ENCODE assay signal across 16 cellular contexts in the genomic region with DNA sequence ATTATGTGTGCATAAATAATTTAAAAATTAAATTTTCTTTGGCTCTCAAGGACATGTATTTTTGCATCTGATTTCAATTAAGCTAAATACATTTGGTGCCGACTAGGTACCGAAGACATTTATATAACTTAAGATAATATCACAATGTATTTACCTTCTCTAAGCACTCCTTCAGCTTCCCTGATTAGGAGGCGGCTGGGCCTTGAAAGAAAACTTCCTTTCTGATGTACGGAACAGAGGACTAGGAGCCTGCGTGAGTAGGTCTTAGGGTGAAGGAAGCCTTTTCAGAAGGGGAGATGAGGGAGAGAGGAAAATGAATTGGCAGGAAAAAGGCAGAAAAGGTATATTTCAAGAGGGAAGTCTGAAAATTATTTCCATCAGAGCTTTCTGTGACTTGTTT. TPM values are rescaled to one million over a fixed set of nuclear protein-coding genes. Genes with fewer than 3 reads are reported as not detected.
DNase-seq lines count a peak whose midpoint lies in the region; ATAC-seq, FAIRE-seq and TF ChIP-seq lines count a peak whose summit lies in the region.
"Had no signal": no experiment of that assay in that cellular context is flagged by ENCODE, and none has a peak within 500 bp of the region (broad histone marks: within the 10 kb centered on the region; RNA-seq: fewer than 3 reads in every experiment).

No MANE protein-coding gene starts in this region.

- WGBS in small intestine, 3 donors: 59 to 80% (median 74%) methylated on average over 5 of the region's 5 CpGs

- H3K79me2 ChIP-seq in MM.1S (ENCODE audit: low read length): no peaks in the 10 kb centered on the region

- no peak for FAIRE-seq in small intestine (lab: Jason Lieb, UNC)

- H3K9me2 ChIP-seq in MM.1S (replicated peaks; ENCODE audit: insufficient read depth, low read length): no peaks in the 10 kb centered on the region

- TF ChIP-seq CTCF in GM12865 (IDR thresholded peaks at IDR 0.05; ENCODE audit: insufficient read depth, low read depth, low read length, missing control alignments) (no peak), MM.1S (IDR thresholded peaks at IDR 0.05; ENCODE audit: low read length) (no peak), ascending aorta (IDR thresholded peaks at IDR 0.05) (no peak), BE2C (IDR thresholded peaks at IDR 0.05; ENCODE audit: low read depth, low read length) (no peak)

- DNase-seq in GM12865 (ENCODE audit: low read depth) (peak; percentile 22), MM.1S (peak; percentile 35), ascending aorta (ENCODE audit: low spot score in 2 of 2) (peak in 1 of 2 donors; percentile 54), small intestine (no peak), BE2C (no peak), NCI-H345 (lab: John Stamatoyannopoulos, UW) (no peak)
- DNase-seq: activated naive CD4-positive, alpha-beta T cell treated with anti-CD3 and anti-CD28 coated beads for 36 hours; activated T-cell treated with anti-CD3 and anti-CD28 coated beads, Interleukin-2, amount 50 U/mL, for 24 hours; COR-L47; DND-41; effector CD8-positive, alpha-beta T cell; natural killer cell; NCI-H2171; NCI-H748 treated with DMSO at 0.1 percent for 48 hours had no signal

- intact Hi-C loops in ascending aorta (cut with DNase I): loop anchor here (1.0 to 5.0 kb wide), 3 partner anchors 21 to 53 kb away; no protein-coding TSS in a partner anchor

- H3K36me3 ChIP-seq in MM.1S (replicated peaks; ENCODE audit: insufficient read depth, low read length) (no peaks in the 10 kb centered on the region), ascending aorta (no peaks in the 10 kb centered on the region), small intestine (ENCODE audit: control insufficient read depth in 2 of 2, insufficient read depth in 2 of 2, low read length in 2 of 2) (no peaks in the 10 kb centered on the region), BE2C (no peaks in the 10 kb centered on the region)

- H3F3A ChIP-seq in MM.1S (ENCODE audit: insufficient read depth, low read length): peaks cover 43% of the 10 kb centered on the region

- no peak overlapping the region; the same call in 1 of the 2 replicates for H2AFZ ChIP-seq in MM.1S (ENCODE audit: low read length)

- H3K4me1 ChIP-seq in MM.1S (ENCODE audit: low read length) (peaks cover 32% of the 10 kb centered on the region), ascending aorta (peaks cover 0 to 8% of the 10 kb centered on the region in 2 donors), small intestine (ENCODE audit: control insufficient read depth in 2 of 2, insufficient read depth in 1 of 2, low read depth in 1 of 2, low read length in 1 of 2) (no peaks in the 10 kb centered on the region), BE2C (no peaks in the 10 kb centered on the region; the same call in 1 of the 2 replicates)

- H3K9me3 ChIP-seq in MM.1S (replicated peaks; ENCODE audit: insufficient read depth, low read length): no peaks in the 10 kb centered on the region
- H3K9me3 ChIP-seq in ascending aorta: no peaks in the 10 kb centered on the region
- H3K9me3 ChIP-seq in small intestine (ENCODE audit: control insufficient read depth, low read depth): no peaks in the 10 kb centered on the region
- H3K9me3 ChIP-seq in BE2C: no peaks in the 10 kb centered on the region

- H3K9ac ChIP-seq in MM.1S (ENCODE audit: low read length): peak overlapping the region; percentile 76

- H3K27me3 ChIP-seq in MM.1S (replicated peaks; ENCODE audit: insufficient read depth, low read length): no peaks in the 10 kb centered on the region
- no peaks in the 10 kb centered on the region for H3K27me3 ChIP-seq in ascending aorta
- no peaks in the 10 kb centered on the region for H3K27me3 ChIP-seq in small intestine (ENCODE audit: control insufficient read depth in 2 of 2, insufficient read depth in 2 of 2, low read length in 2 of 2)
- H3K27me3 ChIP-seq in BE2C: no peaks in the 10 kb centered on the region

- H3K4me2 ChIP-seq in MM.1S (ENCODE audit: low read depth, low read length): peak overlapping the region; percentile 85

- H3K27ac ChIP-seq in MM.1S (ENCODE audit: low read length) (peak overlapping the region; percentile 92), ascending aorta (peak overlapping the region; percentile 46 to 56), small intestine (ENCODE audit: low read depth in 1 of 2, low read length in 1 of 2) (peak overlapping the region; percentile 41 to 74)

- ATAC-seq in HG03175 (IDR thresholded peaks at IDR 0.05; ENCODE audit: unreplicated experiment) (no peak), HG02588 (IDR thresholded peaks at IDR 0.05; ENCODE audit: unreplicated experiment) (no peak)
- ATAC-seq: natural killer cell had no signal

- H4K20me1 ChIP-seq in MM.1S (ENCODE audit: insufficient read depth, low read length): no peaks in the 10 kb centered on the region

- peak overlapping the region; percentile 24; the same call in 1 of the 2 replicates for H3K4me3 ChIP-seq in GM12865 (ENCODE audit: low read depth, low read length)
- peak overlapping the region; percentile 54; the same call in 1 of the 2 replicates for H3K4me3 ChIP-seq in MM.1S (ENCODE audit: low read length)
- no peak overlapping the region for H3K4me3 ChIP-seq in ascending aorta
- H3K4me3 ChIP-seq in small intestine (ENCODE audit: low read depth in 1 of 2, low read length in 2 of 2): no peak overlapping the region
- no peak overlapping the region for H3K4me3 ChIP-seq in BE2C (ENCODE audit: low read depth, low read length)

RNA-seq across cellular contexts. Expression of a gene that starts 28.7 kb away (rescaled TPM):
- 25.9 TPM for total RNA-seq in ascending aorta
- 10 to 100 TPM; 16.1 to 26.4 (median 18.1) TPM for polyA plus RNA-seq in small intestine
- 26.8 TPM for polyA plus RNA-seq in BE2C (2012; ENCODE audit: insufficient read depth, insufficient read length, low read depth)

Comparison
In these comparisons a context has a peak if more than half of its experiments do, and no peak if none do; other contexts are left out.
1. DNase-seq: peak in GM12865 (single experiment) and MM.1S (single experiment); none in small intestine (single experiment), BE2C (single experiment) and NCI-H345 (single experiment).
2. H3K4me3 ChIP-seq: peak in GM12865 (single experiment) and MM.1S (single experiment); none in ascending aorta (0 of 2), small intestine (0 of 2) and BE2C (single experiment).
3. Peak in every context shown above with its lines, with median percentiles within 50 percentile points of each other: H3K27ac ChIP-seq.